12 cellular contexts compared by ENCODE assay signal in the genomic region with DNA sequence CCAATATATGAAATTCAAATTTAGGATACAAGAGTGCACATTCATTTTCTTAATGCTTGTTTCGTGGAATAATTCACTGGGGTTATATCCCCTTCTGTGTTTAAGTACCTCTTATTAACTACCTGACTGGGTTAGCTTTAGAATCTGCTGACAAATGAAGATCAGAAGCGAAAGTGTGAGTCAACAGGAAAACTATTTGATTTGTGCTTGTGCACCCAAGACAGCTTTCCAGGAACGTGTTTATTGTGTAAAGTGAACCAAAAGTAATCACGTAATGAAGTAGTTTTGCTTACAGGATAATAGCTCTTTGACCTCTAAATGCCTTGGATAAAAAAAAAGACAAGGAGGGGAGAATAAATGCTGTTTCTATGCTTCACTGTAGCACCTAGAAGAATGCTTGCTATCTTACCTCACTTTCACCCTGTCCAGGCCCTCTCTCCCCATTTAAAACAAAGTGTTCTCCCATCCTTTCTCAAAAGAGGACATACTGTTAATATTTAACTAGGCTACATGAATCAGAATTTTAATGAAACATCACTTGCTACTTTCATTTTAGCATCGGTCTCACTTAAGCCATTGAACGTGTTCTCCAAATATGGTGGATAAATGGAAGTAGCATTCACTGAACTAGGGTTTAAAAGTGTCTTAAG.
DNase-seq lines count a peak whose midpoint lies in the region; ATAC-seq, FAIRE-seq and TF ChIP-seq lines count a peak whose summit lies in the region.
"Had no signal": no experiment of that assay in that cellular context is flagged by ENCODE, and none has a peak within 500 bp of the region (broad histone marks: within the 10 kb centered on the region; RNA-seq: fewer than 3 reads in every experiment).

No MANE protein-coding gene starts in this region.

- no TSS peak for BruUV-seq in HepG2 (replicated peaks; lab: Mats Ljungman, UMichigan)

- no peak for TF ChIP-seq CTCF in HepG2 (CRISPR knock-in tag; IDR thresholded peaks at IDR 0.05)

- H3K4me2 ChIP-seq in HepG2 (ENCODE audit: low read depth, low read length) = no peak overlapping the region

- H3K36me3 Mint-ChIP-seq in activated naive CD8-positive, alpha-beta T cell treated with anti-CD3 and anti-CD28 coated beads for 36 hours = no peaks in the 10 kb centered on the region

- H3K4me3 Mint-ChIP-seq in activated naive CD8-positive, alpha-beta T cell treated with anti-CD3 and anti-CD28 coated beads for 36 hours = no peak overlapping the region

- no peak for FAIRE-seq in HepG2 (lab: Jason Lieb, UNC)

- no peaks in the 10 kb centered on the region for H3K9me3 ChIP-seq in HepG2 (ENCODE audit: low read length)

- intact Hi-C loops in HepG2 (cut with micrococcal nuclease; ENCODE audit: unreplicated experiment) (no loop called here), Right ventricle myocardium inferior (cut with DNase I) (no loop called here)

- no peak overlapping the region for H3K4me3 ChIP-seq in HepG2 (replicated peaks in 1 of 3; ENCODE audit: insufficient read depth in 1 of 3, low read depth in 2 of 3, low read length in 3 of 3)

- CTCF ChIA-PET in HepG2 (lab: Yijun Ruan, JAX; ENCODE audit: low intra/inter-chr PET ratio, low total read pairs) = no interaction called here

- no peaks in the 10 kb centered on the region for H3K27me3 ChIP-seq in HepG2 (ENCODE audit: control insufficient read depth in 1 of 2, insufficient read depth in 2 of 2, low read length in 2 of 2)

- no peak overlapping the region for H3K9ac ChIP-seq in HepG2 (ENCODE audit: insufficient read depth, low read depth, low read length)

- H3K4me1 Mint-ChIP-seq in activated naive CD8-positive, alpha-beta T cell treated with anti-CD3 and anti-CD28 coated beads for 36 hours = peaks cover 3% of the 10 kb centered on the region

- POLR2A ChIA-PET in HepG2 (lab: Yijun Ruan, JAX) = no interaction called here

- H2AFZ ChIP-seq in HepG2 (ENCODE audit: low read length) = no peak overlapping the region

- WGBS in HepG2 (ENCODE audit: low lambda C conversion rate) = 59% methylated on average over 6 of the region's 6 CpGs

- no peaks in the 10 kb centered on the region for H3K79me2 ChIP-seq in HepG2 (ENCODE audit: insufficient read depth, low read length)

- TF ChIP-seq EP300 in HepG2 (IDR thresholded peaks at IDR 0.05; ENCODE audit: low read depth in 2 of 2, low read length in 2 of 2) (no peak), HepG2 (CRISPR knock-in tag; IDR thresholded peaks at IDR 0.05; ENCODE audit: borderline replicate concordance) (no peak)

- H3K9me3 Mint-ChIP-seq in activated naive CD8-positive, alpha-beta T cell treated with anti-CD3 and anti-CD28 coated beads for 36 hours = no peaks in the 10 kb centered on the region

- TF ChIP-seq RAD21 in HepG2 (CRISPR knock-in tag; IDR thresholded peaks at IDR 0.05) = no peak

- TF ChIP-seq POLR2A in GM18505 (IDR thresholded peaks at IDR 0.05; ENCODE audit: borderline replicate concordance, extremely low read depth, insufficient read depth, insufficient read length) (no peak), HepG2 (IDR thresholded peaks at IDR 0.05; ENCODE audit: insufficient read depth in 1 of 2, low read depth in 2 of 2, low read length in 2 of 2) (no peak)

- H3K36me3 ChIP-seq in HepG2 (replicated peaks in 1 of 2; ENCODE audit: control insufficient read depth in 1 of 2, insufficient read depth in 2 of 2, low read length in 2 of 2) = no peaks in the 10 kb centered on the region

- DNase-seq in H4 (ENCODE audit: low spot score) (peak; percentile 48), RPMI8226 (peak; percentile 59), HepG2 (ENCODE audit: low spot score) (peak; percentile 0), Right ventricle myocardium inferior (ENCODE audit: missing footprints) (no peak), NCI-H82 (lab: John Stamatoyannopoulos, UW) (no peak), iPS-NIHi7 (ENCODE audit: extremely low spot score) (no peak)
- no peak for DNase-seq in activated naive CD8-positive, alpha-beta T cell treated with anti-CD3 and anti-CD28 coated beads for 36 hours
- DNase-seq: activated T-cell treated with anti-CD3 and anti-CD28 coated beads for 4 hours, GF-D8, occipital lobe, Right ventricle myocardium superior had no signal

- H3K27ac ChIP-seq in HepG2 (ENCODE audit: extremely low read length, insufficient read depth, low read length) = no peak overlapping the region

- no peak overlapping the region for H3K27ac Mint-ChIP-seq in activated naive CD8-positive, alpha-beta T cell treated with anti-CD3 and anti-CD28 coated beads for 36 hours

- ATAC-seq in GM18505 (IDR thresholded peaks at IDR 0.05; ENCODE audit: unreplicated experiment) (peak; percentile 60), HepG2 (peak; percentile 26; the same call in 1 of the 3 replicates), Right ventricle myocardium inferior (no peak)

- no peaks in the 10 kb centered on the region for H3K27me3 Mint-ChIP-seq in activated naive CD8-positive, alpha-beta T cell treated with anti-CD3 and anti-CD28 coated beads for 36 hours

- in situ Hi-C loops in HepG2 (cut with HindIII; ENCODE audit: extremely low pct_ligation_motif_present, low pct_unique_long_range_greater_than_20kb) = no loop called here

- H4K20me1 ChIP-seq in HepG2 (ENCODE audit: insufficient read depth, low read length) = no peaks in the 10 kb centered on the region

- H3K4me1 ChIP-seq in HepG2 (ENCODE audit: insufficient read depth, low read length) = peaks cover 8% of the 10 kb centered on the region; the same call in 1 of the 2 replicates

TF ChIP-seq in HepG2, 621 proteins besides CTCF, POLR2A, EP300 and RAD21 (continues in another document):
- TF ChIP-seq MAFK (conservative IDR thresholded peaks at IDR 0.05 in 1 of 2, IDR thresholded peaks at IDR 0.05 in 1 of 2; ENCODE audit: low read length in 2 of 2) (peak; percentile 46 to 61; a peak in 3 of 4 replicates), ZNF777 (CRISPR knock-in tag; IDR thresholded peaks at IDR 0.05) (no peak), ZBTB3 (CRISPR knock-in tag; IDR thresholded peaks at IDR 0.05; ENCODE audit: borderline replicate concordance, low read depth) (no peak), SMARCC2 (IDR thresholded peaks at IDR 0.05) (no peak), NFIC (IDR thresholded peaks at IDR 0.05; ENCODE audit: low read length) (no peak), MAFF (IDR thresholded peaks at IDR 0.05; ENCODE audit: low read depth, low read length) (0 out of 2 replicates have a peak, but pooled peaks have one; percentile 34), GTF2F1 (IDR thresholded peaks at IDR 0.05; ENCODE audit: low read length) (no peak), BCL6 (CRISPR knock-in tag; IDR thresholded peaks at IDR 0.05) (peak; percentile 93)
- TF ChIP-seq, protein P1, sequence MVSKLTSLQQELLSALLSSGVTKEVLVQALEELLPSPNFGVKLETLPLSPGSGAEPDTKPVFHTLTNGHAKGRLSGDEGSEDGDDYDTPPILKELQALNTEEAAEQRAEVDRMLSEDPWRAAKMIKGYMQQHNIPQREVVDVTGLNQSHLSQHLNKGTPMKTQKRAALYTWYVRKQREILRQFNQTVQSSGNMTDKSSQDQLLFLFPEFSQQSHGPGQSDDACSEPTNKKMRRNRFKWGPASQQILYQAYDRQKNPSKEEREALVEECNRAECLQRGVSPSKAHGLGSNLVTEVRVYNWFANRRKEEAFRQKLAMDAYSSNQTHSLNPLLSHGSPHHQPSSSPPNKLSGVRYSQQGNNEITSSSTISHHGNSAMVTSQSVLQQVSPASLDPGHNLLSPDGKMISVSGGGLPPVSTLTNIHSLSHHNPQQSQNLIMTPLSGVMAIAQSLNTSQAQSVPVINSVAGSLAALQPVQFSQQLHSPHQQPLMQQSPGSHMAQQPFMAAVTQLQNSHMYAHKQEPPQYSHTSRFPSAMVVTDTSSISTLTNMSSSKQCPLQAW (CRISPR knock-in tag; IDR thresholded peaks at IDR 0.05) = no peak
- TF ChIP-seq, protein P2, sequence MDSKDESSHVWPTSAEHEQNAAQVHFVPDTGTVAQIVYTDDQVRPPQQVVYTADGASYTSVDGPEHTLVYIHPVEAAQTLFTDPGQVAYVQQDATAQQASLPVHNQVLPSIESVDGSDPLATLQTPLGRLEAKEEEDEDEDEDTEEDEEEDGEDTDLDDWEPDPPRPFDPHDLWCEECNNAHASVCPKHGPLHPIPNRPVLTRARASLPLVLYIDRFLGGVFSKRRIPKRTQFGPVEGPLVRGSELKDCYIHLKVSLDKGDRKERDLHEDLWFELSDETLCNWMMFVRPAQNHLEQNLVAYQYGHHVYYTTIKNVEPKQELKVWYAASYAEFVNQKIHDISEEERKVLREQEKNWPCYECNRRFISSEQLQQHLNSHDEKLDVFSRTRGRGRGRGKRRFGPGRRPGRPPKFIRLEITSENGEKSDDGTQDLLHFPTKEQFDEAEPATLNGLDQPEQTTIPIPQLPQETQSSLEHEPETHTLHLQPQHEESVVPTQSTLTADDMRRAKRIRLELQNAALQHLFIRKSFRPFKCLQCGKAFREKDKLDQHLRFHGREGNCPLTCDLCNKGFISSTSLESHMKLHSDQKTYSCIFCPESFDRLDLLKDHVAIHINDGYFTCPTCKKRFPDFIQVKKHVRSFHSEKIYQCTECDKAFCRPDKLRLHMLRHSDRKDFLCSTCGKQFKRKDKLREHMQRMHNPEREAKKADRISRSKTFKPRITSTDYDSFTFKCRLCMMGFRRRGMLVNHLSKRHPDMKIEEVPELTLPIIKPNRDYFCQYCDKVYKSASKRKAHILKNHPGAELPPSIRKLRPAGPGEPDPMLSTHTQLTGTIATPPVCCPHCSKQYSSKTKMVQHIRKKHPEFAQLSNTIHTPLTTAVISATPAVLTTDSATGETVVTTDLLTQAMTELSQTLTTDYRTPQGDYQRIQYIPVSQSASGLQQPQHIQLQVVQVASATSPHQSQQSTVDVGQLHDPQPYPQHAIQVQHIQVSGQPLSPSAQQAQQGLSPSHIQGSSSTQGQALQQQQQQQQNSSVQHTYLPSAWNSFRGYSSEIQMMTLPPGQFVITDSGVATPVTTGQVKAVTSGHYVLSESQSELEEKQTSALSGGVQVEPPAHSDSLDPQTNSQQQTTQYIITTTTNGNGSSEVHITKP (CRISPR knock-in tag; IDR thresholded peaks at IDR 0.05; ENCODE audit: low read depth) = no peak

Comparison
In these comparisons a context has a peak if more than half of its experiments do, and no peak if none do; other contexts are left out.
1. DNase-seq: peak in H4 (single experiment), RPMI8226 (single experiment) and HepG2 (single experiment); none in activated naive CD8-positive, alpha-beta T cell treated with anti-CD3 and anti-CD28 coated beads for 36 hours (single experiment), Right ventricle myocardium inferior (single experiment), NCI-H82 (single experiment) and iPS-NIHi7 (single experiment).